ENCODE assay signal across 6 cellular contexts in genomic region chr16:56672171-56672570, GRCh38. TPM values are rescaled to one million over a fixed set of nuclear protein-coding genes. Genes with fewer than 3 reads are reported as not detected.
"Had no signal": no experiment of that assay in that cellular context is flagged by ENCODE, and none has a peak within 500 bp of the region (broad histone marks: within the 10 kb centered on the region; RNA-seq: fewer than 3 reads in every experiment).

No MANE protein-coding gene starts in this region.

RNA-seq across cellular contexts. Expression of gene MT1H, which starts 2.6 kb away (rescaled TPM):
- total RNA-seq: GM23248, HFFc6, HT1080 had no signal
- polyA plus RNA-seq: GM23248, IgD-negative memory B cell had no signal

RNA-seq across cellular contexts. Expression of gene MT1G, which starts 4.3 kb away (rescaled TPM):
- total RNA-seq: GM23248 had no signal
- polyA plus RNA-seq: IgD-negative memory B cell had no signal

RNA-seq across cellular contexts. Expression of gene MT1F, which starts 14.4 kb away (rescaled TPM):
- total RNA-seq: HFFc6, HT1080 had no signal

RNA-seq across cellular contexts. Expression of gene MT1B, which starts 20.5 kb away (rescaled TPM):
- total RNA-seq: GM23248, H1, H9, HFFc6, HT1080 had no signal
- polyA plus RNA-seq: GM23248, H1, IgD-negative memory B cell had no signal
